17 cellular contexts compared by ENCODE assay signal in the genomic region with DNA sequence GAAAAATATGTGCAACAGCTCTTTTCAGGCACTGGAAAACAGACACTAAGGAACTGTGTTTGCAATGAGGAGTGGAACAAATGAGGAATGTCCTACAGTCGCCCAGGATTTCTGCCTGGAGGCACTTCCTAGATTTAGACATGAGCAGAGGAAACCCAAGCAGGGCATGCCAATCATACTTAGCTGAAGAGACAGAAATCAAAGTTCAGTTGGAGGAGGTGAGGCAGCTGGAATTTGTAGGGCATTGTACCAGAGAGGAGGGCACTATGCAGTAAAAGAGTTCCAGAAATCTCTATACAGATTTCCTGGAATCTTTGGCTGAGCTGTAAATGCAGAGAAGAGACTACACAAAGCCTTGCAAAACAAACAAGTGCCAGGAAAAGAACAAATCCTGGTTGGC.
DNase-seq lines count a peak whose midpoint lies in the region; ATAC-seq and TF ChIP-seq lines count a peak whose summit lies in the region.
"Had no signal": no experiment of that assay in that cellular context is flagged by ENCODE, and none has a peak within 500 bp of the region (broad histone marks: within the 10 kb centered on the region; RNA-seq: fewer than 3 reads in every experiment).

No MANE protein-coding gene starts in this region.

- peak; percentile 80 for ATAC-seq in Right ventricle myocardium inferior
- no peak for ATAC-seq in HG02798 (IDR thresholded peaks at IDR 0.05; ENCODE audit: poor library complexity, unreplicated experiment)
- ATAC-seq: CD8-positive, alpha-beta T cell; natural killer cell treated with Interleukin-12 subunit alpha and Interleukin-12 subunit beta and Interleukin-15 and Interleukin-18, amount 100 ng/mL, for 72 hours; stimulated activated naive B cell treated with anti-CD40 and anti-IgM and Interleukin-4, amounts not matched to agents 10 μg/mL and 1 μg/mL and 100 μg/mL, for 72 hours had no signal

- no peak overlapping the region for H3K4me3 ChIP-seq in foreskin fibroblast (ENCODE audit: low read depth in 1 of 2, low read length in 2 of 2)
- H3K4me3 ChIP-seq: SJSA1 had no signal

- TF ChIP-seq CTCF in foreskin fibroblast (IDR thresholded peaks at IDR 0.05; ENCODE audit: low read depth, low read length), result no peak

- intact Hi-C loops in Right ventricle myocardium inferior (cut with DNase I) (no loop called here), cardiac septum (cut with DNase I) (no loop called here)

- DNase-seq in Right ventricle myocardium inferior (ENCODE audit: missing footprints), result no peak
- DNase-seq in cardiac septum (ENCODE audit: low spot score), result no peak
- DNase-seq in foreskin fibroblast, result peak; percentile 1 to 40
- DNase-seq in medulla oblongata (ENCODE audit: extremely low spot score), result peak; percentile 25
- DNase-seq in activated T-cell treated with anti-CD3 and anti-CD28 coated beads, Interleukin-2, amount 50 U/mL, for 48 hours, result no peak
- no peak for DNase-seq in NCI-H69 (lab: John Stamatoyannopoulos, UW)
- no peak for DNase-seq in KG1 (lab: John Stamatoyannopoulos, UW)
- DNase-seq: activated CD8-positive, alpha-beta memory T cell treated with anti-CD3 and anti-CD28 coated beads for 24 hours; caudate nucleus; CD8-positive, alpha-beta T cell; glutamatergic neuron; kidney; NCI-H2107; stimulated activated naive B cell treated with anti-CD40 and anti-IgM and Interleukin-4, amounts not matched to agents 10 μg/mL and 1 μg/mL and 100 μg/mL, for 72 hours had no signal

Comparison
In these comparisons a context has a peak if more than half of its experiments do, and no peak if none do; other contexts are left out.
1. DNase-seq: peak in foreskin fibroblast (2 of 2) and medulla oblongata (single experiment); none in Right ventricle myocardium inferior (single experiment), cardiac septum (single experiment), activated T-cell treated with anti-CD3 and anti-CD28 coated beads, Interleukin-2, amount 50 U/mL, for 48 hours (0 of 2), NCI-H69 (single experiment) and KG1 (single experiment).